Comparison of ENCODE assay signal across 22 cellular contexts in the genomic region with DNA sequence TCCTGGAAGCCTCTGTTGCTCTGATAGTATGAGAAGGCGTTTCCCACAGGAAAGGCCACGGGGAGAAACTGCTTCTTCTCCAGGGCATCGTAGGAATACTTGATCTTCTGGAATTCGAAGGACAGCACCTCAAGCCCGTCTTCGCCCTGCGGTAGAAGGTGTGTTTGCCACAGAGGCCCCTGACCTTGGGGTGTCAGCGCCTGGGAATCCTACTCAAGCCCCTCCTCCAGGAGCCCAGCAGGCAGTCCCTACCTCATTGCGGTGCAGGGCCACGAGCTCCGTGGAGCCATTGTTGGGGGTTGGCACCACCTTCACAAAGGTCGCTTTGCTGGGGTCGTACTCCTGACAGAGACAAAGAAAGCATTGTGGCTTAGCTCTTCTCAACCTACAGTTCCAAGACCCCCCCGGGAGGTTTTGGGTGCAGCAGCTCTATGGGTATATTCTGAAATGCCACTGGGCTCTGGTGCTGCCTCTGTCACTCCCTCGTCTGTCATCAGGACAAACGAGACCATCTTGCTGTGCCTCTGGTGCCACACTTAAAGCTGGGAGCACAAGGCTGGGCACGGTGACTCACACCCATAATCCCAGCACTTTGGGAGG. TPM values are rescaled to one million over a fixed set of nuclear protein-coding genes. Genes with fewer than 3 reads are reported as not detected.
"Had no signal": no experiment of that assay in that cellular context is flagged by ENCODE, and none has a peak within 500 bp of the region (broad histone marks: within the 10 kb centered on the region; RNA-seq: fewer than 3 reads in every experiment).

No MANE protein-coding gene starts in this region.

- H3K27me3 Mint-ChIP-seq: activated naive CD4-positive, alpha-beta T cell treated with anti-CD3 and anti-CD28 coated beads, Interleukin-2, amount 10 ng/mL, durations not matched to agents 7 days and 5 days; T-helper 17 cell had no signal

- ATAC-seq: right lobe of liver, T-helper 17 cell, WTC11 had no signal

- DNase-seq: activated CD4-positive, alpha-beta T cell treated with anti-CD3 and anti-CD28 coated beads for 48 hours; activated naive CD4-positive, alpha-beta T cell treated with anti-CD3 and anti-CD28 coated beads, Interleukin-2, amount 10 ng/mL, durations not matched to agents 7 days and 5 days; central memory CD4-positive, alpha-beta T cell; cortex of kidney; effector CD4-positive, alpha-beta T cell; esophagus squamous epithelium; left ventricle myocardium inferior; mesendoderm; nephron progenitor cell; occipital lobe; right lobe of liver; stimulated activated CD4-positive, alpha-beta T cell treated with anti-CD3 and anti-CD28 coated beads, Interleukin-1b, Interleukin-23, amount 100 ng/mL, for 48 hours; T-helper 17 cell; thyroid gland had no signal

- H3K27me3 ChIP-seq: esophagus squamous epithelium, hepatocyte, right lobe of liver, thyroid gland, vagina had no signal

- H3K27ac Mint-ChIP-seq: activated T-helper 2 cell treated with anti-CD3 and anti-CD28 coated beads, Interferon-gamma antibody, Interleukin-2, Interleukin-4, amounts not matched to agents 10 μg/mL and 5 μg/mL and 100 μg/mL, durations not matched to agents 14 hours and 24 hours and 36 hours; brain; nephron progenitor cell; WTC11 had no signal

- H3K27ac ChIP-seq: esophagus squamous epithelium, hepatocyte, left ventricle myocardium inferior, prostate gland, right lobe of liver, thyroid gland, vagina had no signal

- H3K9me3 Mint-ChIP-seq: activated naive CD4-positive, alpha-beta T cell treated with anti-CD3 and anti-CD28 coated beads, Interleukin-2, amount 10 ng/mL, durations not matched to agents 7 days and 5 days; activated T-helper 2 cell treated with anti-CD3 and anti-CD28 coated beads, Interferon-gamma antibody, Interleukin-2, Interleukin-4, amounts not matched to agents 10 μg/mL and 5 μg/mL and 100 μg/mL, durations not matched to agents 14 hours and 24 hours and 36 hours; brain; WTC11 had no signal

- H3K4me3 ChIP-seq: esophagus squamous epithelium, hepatocyte, left ventricle myocardium inferior, prostate gland, right lobe of liver, thyroid gland, vagina had no signal

- H2AFZ ChIP-seq: hepatocyte had no signal

- H3K4me2 ChIP-seq: hepatocyte had no signal

- H3K4me3 Mint-ChIP-seq: activated naive CD4-positive, alpha-beta T cell treated with anti-CD3 and anti-CD28 coated beads, Interleukin-2, amount 10 ng/mL, durations not matched to agents 7 days and 5 days; nephron progenitor cell; WTC11 had no signal

- FAIRE-seq: endothelial cell of umbilical vein had no signal

- H3K9me3 ChIP-seq: esophagus squamous epithelium, left ventricle myocardium inferior, prostate gland, right lobe of liver, thyroid gland, vagina had no signal

RNA-seq across cellular contexts. Expression of gene PBX4, which starts 41.3 kb away (rescaled TPM):
- total RNA-seq: endothelial cell of umbilical vein, glomerular endothelial cell, left ventricle myocardium inferior had no signal
- polyA plus RNA-seq: endothelial cell of umbilical vein had no signal
